ENCODE assay signal across 17 cellular contexts in genomic region chr9:16718952-16719351, GRCh38.
"Had no signal": no experiment of that assay in that cellular context is flagged by ENCODE, and none has a peak within 500 bp of the region (broad histone marks: within the 10 kb centered on the region; RNA-seq: fewer than 3 reads in every experiment).

No MANE protein-coding gene starts in this region.

- ATAC-seq: mucosa of descending colon; natural killer cell treated with Interleukin-12 subunit alpha and Interleukin-12 subunit beta and Interleukin-15 and Interleukin-18, amount 100 ng/mL, for 72 hours; right lobe of liver had no signal

- H3K9me3 ChIP-seq: colonic mucosa, mucosa of descending colon, prostate gland, right lobe of liver had no signal

- H3K36me3 ChIP-seq: colonic mucosa, prostate gland, right lobe of liver had no signal

- H3K4me3 ChIP-seq: colonic mucosa, hepatocyte, mucosa of descending colon, prostate gland, right lobe of liver had no signal

- H3K4me1 ChIP-seq: colonic mucosa, prostate gland, right lobe of liver had no signal

- H2AFZ ChIP-seq: hepatocyte had no signal

- FAIRE-seq: endothelial cell of umbilical vein had no signal

- H3K4me2 ChIP-seq: hepatocyte had no signal

- H3K27me3 ChIP-seq: colonic mucosa, hepatocyte, right lobe of liver had no signal

- DNase-seq: activated CD4-positive, alpha-beta memory T cell treated with anti-CD3 and anti-CD28 coated beads for 36 hours; activated CD4-positive, CD25-positive, alpha-beta regulatory T cell treated with anti-CD3 and anti-CD28 coated beads, Interleukin-2, amount 50 U/mL, for 72 hours; activated gamma-delta T cell; activated naive CD8-positive, alpha-beta T cell treated with anti-CD3 and anti-CD28 coated beads, Interleukin-2, amount 10 ng/mL, durations not matched to agents 7 days and 5 days; activated T-cell treated with anti-CD3 and anti-CD28 coated beads, Interleukin-2, amount 50 U/mL, for 48 hours; colonic mucosa; mucosa of descending colon; nucleus accumbens; right lobe of liver; stimulated activated CD4-positive, alpha-beta T cell treated with anti-CD3 and anti-CD28 coated beads, Interleukin-2, amount 100 ng/mL, for 24 hours; stimulated activated naive CD4-positive, alpha-beta T cell; substantia nigra; trophoblast cell had no signal

- H3K27ac ChIP-seq: colonic mucosa, hepatocyte, prostate gland, right lobe of liver had no signal
